ENCODE assay signal across 1 cellular context in the genomic region with DNA sequence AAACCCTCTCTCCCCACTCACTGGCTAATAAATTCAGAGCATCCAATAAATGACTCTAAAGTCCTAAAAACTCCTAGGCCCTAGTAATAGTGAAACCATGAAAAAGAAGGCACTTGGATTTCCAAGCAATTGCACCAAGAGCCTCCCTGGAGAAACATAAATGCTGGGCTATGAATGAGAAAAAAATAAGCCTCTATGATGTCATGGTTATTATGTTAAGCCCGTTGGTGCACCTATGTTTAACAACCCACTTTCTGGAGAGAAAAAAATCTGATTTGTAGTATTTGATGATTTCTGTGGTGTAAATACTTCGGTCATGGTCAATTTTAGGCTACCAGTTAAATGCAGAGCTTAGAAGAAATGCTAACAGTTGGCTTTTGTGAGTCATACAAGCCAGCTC.
A peak's percentile ranks its signal among the peaks of the same experiment; 100 is the strongest.
TF ChIP-seq lines count a peak whose summit lies in the region.

No MANE protein-coding gene starts in this region.

TF ChIP-seq in HepG2, 621 proteins besides CTCF, POLR2A, EP300 and RAD21:
- no peak for TF ChIP-seq CENPX (CRISPR knock-in tag; IDR thresholded peaks at IDR 0.05)
- TF ChIP-seq ATF7 (IDR thresholded peaks at IDR 0.05), result peak; percentile 39; the same call in 1 of the 2 replicates
- no peak for TF ChIP-seq ATF7 (CRISPR knock-in tag; IDR thresholded peaks at IDR 0.05)
